ENCODE assay signal across 24 cellular contexts in the genomic region with DNA sequence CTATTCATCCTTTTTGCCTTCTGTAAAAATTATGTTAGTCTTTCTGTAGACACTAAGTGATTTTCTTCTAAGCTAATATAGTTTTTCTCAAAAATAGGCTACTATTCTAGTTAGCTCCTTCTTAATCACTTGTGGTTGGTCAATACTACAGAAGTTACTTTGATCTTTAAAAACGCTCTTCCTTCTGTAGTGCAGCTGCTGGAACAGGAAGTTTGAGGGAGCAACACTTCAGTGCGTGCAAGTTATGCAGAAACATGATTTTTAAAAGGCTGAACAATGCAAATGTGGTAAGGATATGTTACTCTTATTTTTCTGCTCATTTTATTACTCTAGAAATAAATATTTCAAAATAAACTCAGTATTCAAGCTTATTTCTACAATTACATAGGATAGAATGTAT. TPM values are rescaled to one million over a fixed set of nuclear protein-coding genes. Genes with fewer than 3 reads are reported as not detected.
"Had no signal": no experiment of that assay in that cellular context is flagged by ENCODE, and none has a peak within 500 bp of the region (broad histone marks: within the 10 kb centered on the region; RNA-seq: fewer than 3 reads in every experiment).

No MANE protein-coding gene starts in this region.

- ATAC-seq: activated CD8-positive, alpha-beta T cell treated with anti-CD3 and anti-CD28 coated beads, Interleukin-2, amount 10 ng/mL, durations not matched to agents 7 days and 5 days; naive thymus-derived CD8-positive, alpha-beta T cell; stimulated activated naive CD8-positive, alpha-beta T cell treated with anti-CD3 and anti-CD28 coated beads, Interleukin-15, Interleukin-2, amounts not matched to agents 100 U/mL and 50 U/mL, for 24 hours had no signal

- H3K4me3 Mint-ChIP-seq: activated CD4-positive, alpha-beta T cell treated with anti-CD3 and anti-CD28 coated beads, Interleukin-2, amount 10 ng/mL, durations not matched to agents 7 days and 5 days; activated CD8-positive, alpha-beta T cell treated with anti-CD3 and anti-CD28 coated beads, Interleukin-2, amount 10 ng/mL, durations not matched to agents 7 days and 5 days; activated naive CD4-positive, alpha-beta T cell treated with anti-CD3 and anti-CD28 coated beads, Interleukin-2, amount 50 U/mL, for 24 hours; activated T-helper 1 cell treated with anti-CD3 and anti-CD28 coated beads, Interleukin-12 subunit alpha, Interleukin-12 subunit beta, Interleukin-2, Interleukin-4 antibody, amounts not matched to agents 30 ng/mL and 10 ng/mL and 1 ng/mL, durations not matched to agents 14 hours and 24 hours and 36 hours; brain; immature natural killer cell; mesothelial cell of epicardium; naive thymus-derived CD8-positive, alpha-beta T cell had no signal

- H3K36me3 Mint-ChIP-seq: activated naive CD4-positive, alpha-beta T cell treated with anti-CD3 and anti-CD28 coated beads, Interleukin-2, amount 50 U/mL, for 24 hours; brain; immature natural killer cell; mesothelial cell of epicardium; naive thymus-derived CD8-positive, alpha-beta T cell had no signal

- H3K9me3 Mint-ChIP-seq: activated naive CD4-positive, alpha-beta T cell treated with anti-CD3 and anti-CD28 coated beads, Interleukin-2, amount 50 U/mL, for 24 hours had no signal

- H3K4me1 ChIP-seq: left ventricle myocardium inferior, upper lobe of left lung had no signal

- H3K4me3 ChIP-seq: left ventricle myocardium inferior, upper lobe of left lung had no signal

- H3K36me3 ChIP-seq: left ventricle myocardium inferior, upper lobe of left lung, WERI-Rb-1 had no signal

- DNase-seq: activated CD4-positive, alpha-beta T cell treated with anti-CD3 and anti-CD28 coated beads, Interleukin-2, amount 10 ng/mL, durations not matched to agents 7 days and 5 days; activated CD4-positive, CD25-positive, alpha-beta regulatory T cell treated with anti-CD3 and anti-CD28 coated beads, Interleukin-2, amount 50 U/mL, for 72 hours; activated CD8-positive, alpha-beta T cell treated with anti-CD3 and anti-CD28 coated beads, Interleukin-2, amount 10 ng/mL, durations not matched to agents 7 days and 5 days; activated gamma-delta T cell; anterior cingulate cortex; foreskin fibroblast; immature natural killer cell; left ventricle myocardium inferior; naive thymus-derived CD8-positive, alpha-beta T cell; stimulated activated CD4-positive, alpha-beta T cell treated with anti-CD3 and anti-CD28 coated beads, Interleukin-4, amount 100 ng/mL, for 1 hour; stimulated activated naive CD8-positive, alpha-beta T cell treated with anti-CD3 and anti-CD28 coated beads, Interleukin-15, Interleukin-2, amounts not matched to agents 100 U/mL and 50 U/mL, for 24 hours; upper lobe of left lung; WERI-Rb-1 had no signal

- H3K4me1 Mint-ChIP-seq: activated CD4-positive, alpha-beta T cell treated with anti-CD3 and anti-CD28 coated beads, Interleukin-2, amount 10 ng/mL, durations not matched to agents 7 days and 5 days; activated naive CD4-positive, alpha-beta T cell treated with anti-CD3 and anti-CD28 coated beads, Interleukin-2, amount 50 U/mL, for 24 hours; brain; mesothelial cell of epicardium had no signal

- H3K27ac ChIP-seq: left ventricle myocardium inferior, upper lobe of left lung, WERI-Rb-1 had no signal

- H3K27me3 Mint-ChIP-seq: activated CD4-positive, alpha-beta T cell treated with anti-CD3 and anti-CD28 coated beads, Interleukin-2, amount 10 ng/mL, durations not matched to agents 7 days and 5 days; activated naive CD4-positive, alpha-beta T cell treated with anti-CD3 and anti-CD28 coated beads, Interleukin-2, amount 50 U/mL, for 24 hours; brain; naive thymus-derived CD8-positive, alpha-beta T cell had no signal

- H3K27ac Mint-ChIP-seq: activated CD4-positive, alpha-beta T cell treated with anti-CD3 and anti-CD28 coated beads, Interleukin-2, amount 10 ng/mL, durations not matched to agents 7 days and 5 days; activated CD8-positive, alpha-beta T cell treated with anti-CD3 and anti-CD28 coated beads, Interleukin-2, amount 10 ng/mL, durations not matched to agents 7 days and 5 days; activated naive CD4-positive, alpha-beta T cell treated with anti-CD3 and anti-CD28 coated beads, Interleukin-2, amount 50 U/mL, for 24 hours; activated T-helper 1 cell treated with anti-CD3 and anti-CD28 coated beads, Interleukin-12 subunit alpha, Interleukin-12 subunit beta, Interleukin-2, Interleukin-4 antibody, amounts not matched to agents 30 ng/mL and 10 ng/mL and 1 ng/mL, durations not matched to agents 14 hours and 24 hours and 36 hours; brain; immature natural killer cell; mesothelial cell of epicardium; naive thymus-derived CD8-positive, alpha-beta T cell had no signal

- H3K27me3 ChIP-seq: upper lobe of left lung had no signal

- H3K9me3 ChIP-seq: left ventricle myocardium inferior, upper lobe of left lung had no signal

RNA-seq across cellular contexts. Expression of gene RERGL, which starts 11.1 kb away (rescaled TPM):
- total RNA-seq: activated CD4-positive, alpha-beta T cell treated with anti-CD3 and anti-CD28 coated beads, Interleukin-2, amount 10 ng/mL, durations not matched to agents 7 days and 5 days; activated CD8-positive, alpha-beta T cell treated with anti-CD3 and anti-CD28 coated beads, Interleukin-2, amount 10 ng/mL, durations not matched to agents 7 days and 5 days; activated T-helper 1 cell treated with anti-CD3 and anti-CD28 coated beads, Interleukin-12 subunit alpha, Interleukin-12 subunit beta, Interleukin-2, Interleukin-4 antibody, amounts not matched to agents 30 ng/mL and 10 ng/mL and 1 ng/mL, durations not matched to agents 14 hours and 24 hours and 36 hours; epithelial cell of proximal tubule; fibroblast of lung; glomerular endothelial cell; kidney epithelial cell; lung microvascular endothelial cell; naive thymus-derived CD8-positive, alpha-beta T cell; osteoblast; T-helper 2 cell treated with Interferon-gamma antibody and Interleukin-4, amounts not matched to agents 100 ng/mL and 5 ng/mL, for 36 hours had no signal
- polyA plus RNA-seq: immature natural killer cell; naive thymus-derived CD8-positive, alpha-beta T cell had no signal
